ENCODE assay signal across 30 cellular contexts in the genomic region with DNA sequence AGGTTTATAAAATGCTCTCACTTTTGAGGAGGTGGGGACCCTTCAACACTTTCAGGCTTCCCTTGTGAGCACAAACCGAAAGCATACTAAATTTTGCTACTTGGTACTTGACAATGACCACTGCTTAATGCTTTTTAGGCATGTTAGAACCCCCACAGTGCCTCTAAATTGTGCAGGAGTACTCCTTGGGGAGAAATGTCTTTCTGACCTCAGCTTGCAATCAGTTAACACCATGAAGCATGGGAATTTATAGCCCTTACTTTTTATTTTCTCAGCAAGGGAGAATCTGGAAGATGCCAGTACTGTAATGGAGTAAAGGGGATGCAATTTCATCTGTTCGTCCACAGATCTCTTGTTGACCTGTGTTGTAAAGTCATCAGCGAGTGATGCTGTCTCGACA.
"Had no signal": no experiment of that assay in that cellular context is flagged by ENCODE, and none has a peak within 500 bp of the region (broad histone marks: within the 10 kb centered on the region; RNA-seq: fewer than 3 reads in every experiment).

No MANE protein-coding gene starts in this region.

- H3K4me3 ChIP-seq: adrenal gland, body of pancreas, esophagus squamous epithelium, gastroesophageal sphincter, heart right ventricle had no signal

- H3K9me3 ChIP-seq: adrenal gland, body of pancreas, esophagus squamous epithelium had no signal

- H3K27me3 Mint-ChIP-seq: activated CD8-positive, alpha-beta T cell treated with anti-CD3 and anti-CD28 coated beads for 36 hours; activated naive CD8-positive, alpha-beta T cell; activated naive CD8-positive, alpha-beta T cell treated with anti-CD3 and anti-CD28 coated beads, Interleukin-2, amount 50 U/mL, for 24 hours; activated T-helper 17 cell treated with anti-CD3 and anti-CD28 coated beads, Interleukin-2, amount 50 U/mL, for 72 hours had no signal

- H3K27me3 ChIP-seq: adrenal gland, body of pancreas, gastroesophageal sphincter, heart right ventricle had no signal

- DNase-seq: activated B cell treated with CpG ODN at 0.5 μM for 24 hours; activated CD4-positive, alpha-beta T cell treated with anti-CD3 and anti-CD28 coated beads for 48 hours; activated CD4-positive, alpha-beta T cell treated with anti-CD3 and anti-CD28 coated beads, Interleukin-2, amount 50 U/mL, for 1 hour; activated CD4-positive, alpha-beta T cell treated with anti-CD3 and anti-CD28 coated beads, Interleukin-2, amount 50 U/mL, for 48 hours; activated CD8-positive, alpha-beta memory T cell treated with anti-CD3 and anti-CD28 coated beads for 24 hours; activated CD8-positive, alpha-beta T cell treated with anti-CD3 and anti-CD28 coated beads for 36 hours; activated effector memory CD4-positive, alpha-beta T cell treated with Interleukin-2 at 50 U/mL for 16 hours; activated gamma-delta T cell treated with Interleukin-2 at 50 U/mL for 16 hours; activated naive CD4-positive, alpha-beta T cell treated with anti-CD3 and anti-CD28 coated beads, Interleukin-2, amount 50 U/mL, for 16 hours; activated naive CD4-positive, alpha-beta T cell treated with Interleukin-2 at 50 U/mL for 16 hours; activated naive CD8-positive, alpha-beta T cell treated with anti-CD3 and anti-CD28 coated beads, Interleukin-2, amount 50 U/mL, for 24 hours; activated T-cell treated with anti-CD3 and anti-CD28 coated beads, Interleukin-2, amount 50 U/mL, for 4 hours; adrenal gland; amygdala; aorta; body of pancreas; caudate nucleus; effector CD8-positive, alpha-beta T cell; esophagus squamous epithelium; foreskin melanocyte; heart right ventricle; T-helper 17 cell; T1000; WERI-Rb-1 had no signal

- H3K9me3 Mint-ChIP-seq: activated T-helper 17 cell treated with anti-CD3 and anti-CD28 coated beads, Interleukin-2, amount 50 U/mL, for 72 hours had no signal

- H3K4me1 ChIP-seq: adrenal gland, body of pancreas, heart right ventricle had no signal

- H3K4me1 Mint-ChIP-seq: activated B cell treated with CpG ODN at 0.5 μM for 24 hours; activated naive CD8-positive, alpha-beta T cell treated with anti-CD3 and anti-CD28 coated beads, Interleukin-2, amount 50 U/mL, for 24 hours; activated T-helper 17 cell treated with anti-CD3 and anti-CD28 coated beads, Interleukin-2, amount 50 U/mL, for 72 hours; T-helper 17 cell had no signal

- H3K27ac Mint-ChIP-seq: activated B cell treated with CpG ODN at 0.5 μM for 24 hours; activated CD8-positive, alpha-beta T cell treated with anti-CD3 and anti-CD28 coated beads for 36 hours; activated naive CD8-positive, alpha-beta T cell; activated naive CD8-positive, alpha-beta T cell treated with anti-CD3 and anti-CD28 coated beads, Interleukin-2, amount 50 U/mL, for 24 hours; activated T-helper 17 cell treated with anti-CD3 and anti-CD28 coated beads, Interleukin-2, amount 50 U/mL, for 72 hours; T-helper 17 cell; T-helper 2 cell treated with Interferon-gamma antibody and Interleukin-4, amounts not matched to agents 5 μg/mL and 100 μg/mL, for 36 hours had no signal

- H3K4me3 Mint-ChIP-seq: activated B cell treated with CpG ODN at 0.5 μM for 24 hours; activated CD8-positive, alpha-beta T cell treated with anti-CD3 and anti-CD28 coated beads for 36 hours; activated naive CD8-positive, alpha-beta T cell; activated naive CD8-positive, alpha-beta T cell treated with anti-CD3 and anti-CD28 coated beads, Interleukin-2, amount 50 U/mL, for 24 hours; activated T-cell treated with anti-CD3 and anti-CD28 coated beads, Interleukin-2, amount 50 U/mL, for 4 hours; activated T-helper 17 cell treated with anti-CD3 and anti-CD28 coated beads, Interleukin-2, amount 50 U/mL, for 72 hours; T-helper 17 cell; T-helper 2 cell treated with Interferon-gamma antibody and Interleukin-4, amounts not matched to agents 5 μg/mL and 100 μg/mL, for 36 hours had no signal

- ATAC-seq: activated CD4-positive, CD25-positive, alpha-beta regulatory T cell treated with anti-CD3 and anti-CD28 coated beads, Interleukin-2, amount 50 U/mL, for 24 hours; activated CD8-positive, alpha-beta T cell treated with anti-CD3 and anti-CD28 coated beads for 36 hours; activated naive CD8-positive, alpha-beta T cell treated with anti-CD3 and anti-CD28 coated beads, Interleukin-2, amount 50 U/mL, for 24 hours; activated T-cell treated with anti-CD3 and anti-CD28 coated beads, Interleukin-2, amount 50 U/mL, for 4 hours; activated T-helper 17 cell treated with anti-CD3 and anti-CD28 coated beads, Interleukin-2, amount 50 U/mL, for 72 hours; body of pancreas; gastroesophageal sphincter; heart right ventricle; T-helper 17 cell had no signal

- H3K36me3 ChIP-seq: adrenal gland, esophagus squamous epithelium, gastroesophageal sphincter, heart right ventricle, WERI-Rb-1 had no signal

- H3K27ac ChIP-seq: adrenal gland, body of pancreas, epithelial cell of prostate, esophagus squamous epithelium, gastroesophageal sphincter, heart right ventricle, WERI-Rb-1 had no signal
